Comparison of ENCODE assay signal across 8 cellular contexts in genomic region chr14:49687942-49688700, GRCh38. TPM values are rescaled to one million over a fixed set of nuclear protein-coding genes. Genes with fewer than 3 reads are reported as not detected.
DNase-seq lines count a peak whose midpoint lies in the region; ATAC-seq and TF ChIP-seq lines count a peak whose summit lies in the region.

A gene with protein sequence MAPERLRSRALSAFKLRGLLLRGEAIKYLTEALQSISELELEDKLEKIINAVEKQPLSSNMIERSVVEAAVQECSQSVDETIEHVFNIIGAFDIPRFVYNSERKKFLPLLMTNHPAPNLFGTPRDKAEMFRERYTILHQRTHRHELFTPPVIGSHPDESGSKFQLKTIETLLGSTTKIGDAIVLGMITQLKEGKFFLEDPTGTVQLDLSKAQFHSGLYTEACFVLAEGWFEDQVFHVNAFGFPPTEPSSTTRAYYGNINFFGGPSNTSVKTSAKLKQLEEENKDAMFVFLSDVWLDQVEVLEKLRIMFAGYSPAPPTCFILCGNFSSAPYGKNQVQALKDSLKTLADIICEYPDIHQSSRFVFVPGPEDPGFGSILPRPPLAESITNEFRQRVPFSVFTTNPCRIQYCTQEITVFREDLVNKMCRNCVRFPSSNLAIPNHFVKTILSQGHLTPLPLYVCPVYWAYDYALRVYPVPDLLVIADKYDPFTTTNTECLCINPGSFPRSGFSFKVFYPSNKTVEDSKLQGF (minus strand): TSS chr14:49688214. CDS start chr14:49688203, 11 bp downstream.

- peak within 1 kb of the TSS; percentile 87 for H2AFZ ChIP-seq in KMS-11 (ENCODE audit: low read depth)

- peaks cover 46% of the 10 kb centered on the region for H3K4me1 Mint-ChIP-seq in neural crest cell

- TF ChIP-seq EP300 in stomach (IDR thresholded peaks at IDR 0.05) = no peak

- DNase-seq in RWPE2 (ENCODE audit: low spot score) (peak; percentile 77), foreskin fibroblast (peak; percentile 58 to 86), neural crest cell (ENCODE audit: low read depth, low spot score) (peak; percentile 78), stomach (peak; percentile 78)
- DNase-seq in activated effector memory CD4-positive, alpha-beta T cell treated with anti-CD3 and anti-CD28 coated beads, Interleukin-2, amount 50 U/mL, for 16 hours = peak; percentile 92

- H3K4me2 ChIP-seq in DOHH2 (ENCODE audit: low read length) = peak within 1 kb of the TSS; percentile 94
- peak within 1 kb of the TSS; percentile 48; the same call in 1 of the 2 replicates for H3K4me2 ChIP-seq in KMS-11

- peaks cover 27% of the 10 kb centered on the region for H3F3A ChIP-seq in DOHH2 (ENCODE audit: control insufficient read depth, insufficient read depth)

- H3K27ac ChIP-seq in DOHH2 (ENCODE audit: low read depth, low read length) (peak within 1 kb of the TSS; percentile 48), KMS-11 (peak within 1 kb of the TSS; percentile 62), RWPE2 (ENCODE audit: poor library complexity, severe bottlenecking) (peak within 1 kb of the TSS; percentile 15), stomach (peak within 1 kb of the TSS; percentile 57 to 87 (median 83))

- TF ChIP-seq POLR2A in stomach (IDR thresholded peaks at IDR 0.05) = no peak

- H3K4me1 ChIP-seq in DOHH2 (ENCODE audit: control insufficient read depth, low read length) (peaks cover 43% of the 10 kb centered on the region), KMS-11 (ENCODE audit: low read depth, poor library complexity, severe bottlenecking) (peaks cover 6% of the 10 kb centered on the region), RWPE2 (ENCODE audit: insufficient read depth, poor library complexity, severe bottlenecking) (peaks cover 2% of the 10 kb centered on the region), stomach (peaks cover 14 to 34% (median 25%) of the 10 kb centered on the region in 4 donors)

- peak within 1 kb of the TSS; percentile 89 for H3K9ac ChIP-seq in KMS-11

- H3K27me3 ChIP-seq in DOHH2 (ENCODE audit: control insufficient read depth, low read length) (no peaks in the 10 kb centered on the region), KMS-11 (ENCODE audit: insufficient read depth, low read depth) (no peaks in the 10 kb centered on the region), RWPE2 (ENCODE audit: insufficient read depth, poor library complexity, severe bottlenecking) (no peaks in the 10 kb centered on the region), stomach (no peaks in the 10 kb centered on the region)

- intact Hi-C loops in stomach (cut with DNase I; ENCODE audit: low total_unique reads) = no loop called here

- H4K20me1 ChIP-seq in DOHH2 (ENCODE audit: control insufficient read depth, insufficient read depth, low read depth, low read length) = no peaks in the 10 kb centered on the region
- no peaks in the 10 kb centered on the region for H4K20me1 ChIP-seq in KMS-11 (ENCODE audit: insufficient read depth)

- H3K36me3 ChIP-seq in DOHH2 (ENCODE audit: control insufficient read depth, low read length) = peaks cover 21% of the 10 kb centered on the region
- no peaks in the 10 kb centered on the region for H3K36me3 ChIP-seq in KMS-11 (ENCODE audit: insufficient read depth)
- peaks cover 13% of the 10 kb centered on the region for H3K36me3 ChIP-seq in RWPE2 (ENCODE audit: low read depth)
- H3K36me3 ChIP-seq in stomach = no peaks in the 10 kb centered on the region

- ATAC-seq in GM21723 (IDR thresholded peaks at IDR 0.05; ENCODE audit: unreplicated experiment) (peak; percentile 83), RWPE2 (ENCODE audit: low read depth) (peak; percentile 86)

- H3K4me3 ChIP-seq in DOHH2 (ENCODE audit: low read length) (peak within 1 kb of the TSS; percentile 95), KMS-11 (IDR thresholded peaks at IDR 0.05; ENCODE audit: insufficient read depth, low read depth, low read length) (no peak within 1 kb of the TSS), RWPE2 (ENCODE audit: severe bottlenecking) (peak within 1 kb of the TSS; percentile 79), foreskin fibroblast (ENCODE audit: low read depth in 1 of 2, low read length in 2 of 2) (peak within 1 kb of the TSS; percentile 59 to 71), stomach (peak within 1 kb of the TSS; percentile 70 to 90 (median 80))

- TF ChIP-seq CTCF in DOHH2 (IDR thresholded peaks at IDR 0.05; ENCODE audit: low read depth, low read length, poor library complexity, severe bottlenecking) = peak; percentile 17
- no peak for TF ChIP-seq CTCF in KMS-11 (conservative IDR thresholded peaks at IDR 0.05; ENCODE audit: low read depth, low read length)
- TF ChIP-seq CTCF in RWPE2 (IDR thresholded peaks at IDR 0.05; ENCODE audit: poor library complexity, severe bottlenecking) = no peak
- no peak for TF ChIP-seq CTCF in foreskin fibroblast (IDR thresholded peaks at IDR 0.05; ENCODE audit: low read depth, low read length)
- TF ChIP-seq CTCF in neural crest cell (conservative IDR thresholded peaks at IDR 0.05) = no peak
- TF ChIP-seq CTCF in stomach (IDR thresholded peaks at IDR 0.05) = no peak

- no peaks in the 10 kb centered on the region for H3K9me3 Mint-ChIP-seq in neural crest cell

- no peaks in the 10 kb centered on the region for H3K9me3 ChIP-seq in DOHH2 (ENCODE audit: control insufficient read depth, insufficient read depth, low read length)
- no peaks in the 10 kb centered on the region for H3K9me3 ChIP-seq in RWPE2 (ENCODE audit: severe bottlenecking)
- no peaks in the 10 kb centered on the region for H3K9me3 ChIP-seq in stomach

- H3K36me3 Mint-ChIP-seq in neural crest cell (ENCODE audit: low read depth) = no peaks in the 10 kb centered on the region

- peak within 1 kb of the TSS; percentile 98 for H3K27ac Mint-ChIP-seq in neural crest cell (ENCODE audit: unreplicated experiment)

- 5 to 17% (median 6%) methylated on average over 23 to 67 of the region's 67 CpGs for WGBS in stomach, 5 donors

- no peaks in the 10 kb centered on the region for H3K27me3 Mint-ChIP-seq in neural crest cell (ENCODE audit: low read depth)

- peaks cover 51% of the 10 kb centered on the region for H3K79me2 ChIP-seq in DOHH2 (ENCODE audit: control insufficient read depth, low read length)
- peaks cover 6% of the 10 kb centered on the region; the same call in 1 of the 2 replicates for H3K79me2 ChIP-seq in KMS-11 (ENCODE audit: insufficient read depth, low read depth)

- no peaks in the 10 kb centered on the region for H3K9me2 ChIP-seq in DOHH2 (replicated peaks; ENCODE audit: control insufficient read depth, low read length)

- peak within 1 kb of the TSS; percentile 91 for H3K4me3 Mint-ChIP-seq in neural crest cell

RNA-seq across cellular contexts. Expression of the gene that starts here (rescaled TPM):
- total RNA-seq in neural crest cell (26.8 and 31.5 TPM in 2 replicates), stomach (10 to 100 TPM in 1 of 5 donors, 1 to 10 TPM in 3, not detected in 1; 1.8 to 17.1 (median 6.4) TPM)
- polyA plus RNA-seq in stomach = 1 to 10 TPM; 2.3 to 6.1 (median 3.9) TPM

Comparison
In these comparisons a context has a peak if more than half of its experiments do, and no peak if none do; other contexts are left out.
1. H3K27ac ChIP-seq: peak in every context shown above with its lines; median percentile 83 in stomach; 62 in KMS-11; 48 in DOHH2; 15 in RWPE2.